ENCODE assay signal across 8 cellular contexts in genomic region chr9:127158995-127159801, GRCh38. TPM values are rescaled to one million over a fixed set of nuclear protein-coding genes. Genes with fewer than 3 reads are reported as not detected.
DNase-seq lines count a peak whose midpoint lies in the region; ATAC-seq and TF ChIP-seq lines count a peak whose summit lies in the region.

No MANE protein-coding gene starts in this region.

- intact Hi-C loops in HCT116 (cut with micrococcal nuclease), result no loop called here
- intact Hi-C loops in right cardiac atrium (cut with DNase I), result no loop called here
- intact Hi-C loops in gastrocnemius medialis (cut with DNase I; ENCODE audit: low total_unique reads), result loop anchor here (2.0 to 5.0 kb wide), 2 partner anchors 28 to 177 kb away; no protein-coding TSS in a partner anchor

- H4K20me1 ChIP-seq in HCT116 (ENCODE audit: insufficient read depth), result no peaks in the 10 kb centered on the region

- POLR2A ChIA-PET in HCT116 (lab: Charles Lee), result no interaction called here

- TF ChIP-seq CTCF in HCT116 (IDR thresholded peaks at IDR 0.05 in 2 of 3, conservative IDR thresholded peaks at IDR 0.05 in 1 of 3; ENCODE audit: borderline replicate concordance in 1 of 3, insufficient read depth in 1 of 3, low read depth in 2 of 3, low read length in 2 of 3), result 0 out of 6 replicates have a peak, but pooled peaks of 1 of the 3 experiments have one; percentile 10
- TF ChIP-seq CTCF in WI38 (IDR thresholded peaks at IDR 0.05; ENCODE audit: low read depth, low read length), result peak; percentile 26; the same call in 1 of the 2 replicates
- peak; percentile 25 to 50 (median 47) for TF ChIP-seq CTCF in gastrocnemius medialis (IDR thresholded peaks at IDR 0.05 in 4 of 5, conservative IDR thresholded peaks at IDR 0.05 in 1 of 5)

- no peaks in the 10 kb centered on the region for H3K9me2 ChIP-seq in HCT116 (ENCODE audit: insufficient read depth)

- H3K4me1 ChIP-seq in HCT116 (ENCODE audit: control insufficient read depth in 1 of 2, insufficient read depth in 2 of 2, low read length in 2 of 2), result peaks cover 7 to 20% of the 10 kb centered on the region in 2 experiments; a peak in 3 of 4 replicates
- peaks cover 4% of the 10 kb centered on the region for H3K4me1 ChIP-seq in right cardiac atrium (ENCODE audit: control insufficient read depth, insufficient read depth, low read length)
- H3K4me1 ChIP-seq in gastrocnemius medialis, result peaks cover 35 to 50% of the 10 kb centered on the region in 2 donors

- 69% methylated on average over 7 of the region's 7 CpGs for WGBS in right cardiac atrium

- H3K9me3 ChIP-seq in HCT116 (ENCODE audit: control insufficient read depth in 1 of 2, insufficient read depth in 1 of 2, low read depth in 1 of 2, low read length in 2 of 2) (no peaks in the 10 kb centered on the region), right cardiac atrium (ENCODE audit: control insufficient read depth, low read length) (no peaks in the 10 kb centered on the region), gastrocnemius medialis (no peaks in the 10 kb centered on the region), T-helper 17 cell (ENCODE audit: control insufficient read depth, low read length, poor library complexity, severe bottlenecking) (no peaks in the 10 kb centered on the region)

- H3K4me1 Mint-ChIP-seq in T-helper 17 cell, result peaks cover 25% of the 10 kb centered on the region

- H3K79me2 ChIP-seq in HCT116 (ENCODE audit: insufficient read depth, low read length), result no peaks in the 10 kb centered on the region

- no peak overlapping the region for H3K4me3 Mint-ChIP-seq in T-helper 17 cell

- TF ChIP-seq RAD21 in HCT116 (IDR thresholded peaks at IDR 0.05; ENCODE audit: low read depth), result peak; percentile 19; the same call in 1 of the 2 replicates

- H3K36me3 ChIP-seq in HCT116 (ENCODE audit: control insufficient read depth in 1 of 2, insufficient read depth in 2 of 2, low read length in 2 of 2), result no peaks in the 10 kb centered on the region
- H3K36me3 ChIP-seq in gastrocnemius medialis, result no peaks in the 10 kb centered on the region

- no TSS peak for BruUV-seq in HCT116 (replicated peaks; lab: Mats Ljungman, UMichigan)

- H2AFZ ChIP-seq in HCT116 (ENCODE audit: low read depth, low read length, poor library complexity, severe bottlenecking), result peak overlapping the region; percentile 27

- no peak overlapping the region for H3K9ac ChIP-seq in HCT116 (ENCODE audit: low read length)

- DNase-seq in HCT116 (ENCODE audit: low read depth, low spot score) (peak; percentile 35), right cardiac atrium (no peak), gastrocnemius medialis (peak; percentile 88 to 92), T-helper 17 cell (no peak), NCI-H1694 treated with DMSO at 0.1 percent for 48 hours (lab: John Stamatoyannopoulos, UW) (no peak), T-helper 9 cell (no peak)

- CTCF ChIA-PET in HCT116 (lab: Charles Lee), result interaction anchor here (1.0 kb wide), 1 partner anchor 194 kb away, joined by 3 read pairs; no protein-coding TSS in a partner anchor

- in situ Hi-C loops in gastrocnemius medialis (cut with MboI; ENCODE audit: low sequenced_read_pairs in 4 of 4), result no loop called here

- H3K4me2 ChIP-seq in HCT116 (ENCODE audit: low read length), result peak overlapping the region; percentile 42

- no peak overlapping the region for H3K27ac Mint-ChIP-seq in T-helper 17 cell

- H3K27ac ChIP-seq in HCT116 (ENCODE audit: low read depth, low read length), result no peak overlapping the region
- H3K27ac ChIP-seq in right cardiac atrium (ENCODE audit: low read length), result peak overlapping the region; percentile 23
- H3K27ac ChIP-seq in gastrocnemius medialis, result peak overlapping the region; percentile 62 to 77 (median 72)

- H3K4me3 ChIP-seq in HCT116 (replicated peaks in 1 of 2; ENCODE audit: low read depth in 1 of 2, low read length in 2 of 2), result no peak overlapping the region
- H3K4me3 ChIP-seq in WI38 (ENCODE audit: low read depth, low read length), result no peak overlapping the region
- no peak overlapping the region for H3K4me3 ChIP-seq in right cardiac atrium (ENCODE audit: low read length)
- no peak overlapping the region for H3K4me3 ChIP-seq in gastrocnemius medialis

- H3K27me3 Mint-ChIP-seq in T-helper 17 cell, result no peaks in the 10 kb centered on the region

- H3K36me3 Mint-ChIP-seq in T-helper 17 cell (ENCODE audit: low read depth), result peaks cover 3% of the 10 kb centered on the region

- ATAC-seq in HCT116 (peak; percentile 80), right cardiac atrium (peak in 1 of 2 donors; percentile 22), gastrocnemius medialis (peak; percentile 93 to 97), T-helper 17 cell (no peak), HG03159 (IDR thresholded peaks at IDR 0.05; ENCODE audit: unreplicated experiment) (no peak)

- RAD21 ChIA-PET in HCT116 (lab: Charles Lee; ENCODE audit: low non-redundant PET in 1 of 2, low total read pairs in 2 of 2, uncharacterized antibody in 2 of 2, unreplicated experiment in 2 of 2), result interaction anchor here in 1 of 2 experiments (0.6 kb wide), 1 partner anchor 39 kb away, joined by 3 read pairs; no protein-coding TSS in a partner anchor

- no peaks in the 10 kb centered on the region for H3K27me3 ChIP-seq in HCT116 (ENCODE audit: insufficient read depth, low read length)
- H3K27me3 ChIP-seq in right cardiac atrium (ENCODE audit: control insufficient read depth, insufficient read depth), result no peaks in the 10 kb centered on the region
- no peaks in the 10 kb centered on the region for H3K27me3 ChIP-seq in gastrocnemius medialis

- TF ChIP-seq POLR2A in HCT116 (IDR thresholded peaks at IDR 0.05; ENCODE audit: borderline replicate concordance, extremely low read depth, insufficient read depth, insufficient read length), result no peak
- TF ChIP-seq POLR2A in gastrocnemius medialis (IDR thresholded peaks at IDR 0.05), result peak; percentile 20 to 63

TF ChIP-seq in HCT116, 20 proteins besides CTCF, POLR2A, EP300 and RAD21:
- TF ChIP-seq POLR2AphosphoS5 (IDR thresholded peaks at IDR 0.05; ENCODE audit: low read depth, low read length) (0 out of 2 replicates have a peak, but pooled peaks have one; percentile 16), MAX (IDR thresholded peaks at IDR 0.05) (peak; percentile 98), CBX3 (IDR thresholded peaks at IDR 0.05; ENCODE audit: low read depth) (peak; percentile 82), SRF (IDR thresholded peaks at IDR 0.05; ENCODE audit: low read depth) (no peak), ZNF274 (IDR thresholded peaks at IDR 0.05; ENCODE audit: low read depth, low read length) (no peak), SP1 (IDR thresholded peaks at IDR 0.05; ENCODE audit: low read depth) (peak; percentile 31; the same call in 1 of the 2 replicates), EGR1 (IDR thresholded peaks at IDR 0.05; ENCODE audit: low read depth) (no peak), ZFX (IDR thresholded peaks at IDR 0.05) (no peak), FOSL1 (IDR thresholded peaks at IDR 0.05; ENCODE audit: low read depth) (no peak), CEBPB (IDR thresholded peaks at IDR 0.05; ENCODE audit: low read depth) (no peak)

RNA-seq across cellular contexts. Expression of gene ANGPTL2, which starts 36.8 kb away (rescaled TPM):
- total RNA-seq in HCT116 (2021; ENCODE audit: unreplicated experiment) (0.20 TPM), right cardiac atrium (10 to 100 TPM; 33.8 to 69.5 (median 47.2) TPM), gastrocnemius medialis (10 to 100 TPM in 3 of 4 donors, 1 to 10 TPM in 1; 9.1 to 48.3 (median 12.1) TPM), T-helper 17 cell (under 1 TPM in 1 of 2 donors, not detected in 1; 0.10 TPM)
- polyA plus RNA-seq in HCT116 (2012), result 0.01 and 0.04 TPM in 2 replicates
- 26.7 TPM for polyA plus RNA-seq in right cardiac atrium

Comparison
In these comparisons a context has a peak if more than half of its experiments do, and no peak if none do; other contexts are left out.
1. ATAC-seq: peak in HCT116 (single experiment) and gastrocnemius medialis (2 of 2); none in T-helper 17 cell (single experiment) and HG03159 (single experiment).
2. DNase-seq: peak in HCT116 (single experiment) and gastrocnemius medialis (2 of 2); none in right cardiac atrium (0 of 3), T-helper 17 cell (0 of 3), NCI-H1694 treated with DMSO at 0.1 percent for 48 hours (single experiment) and T-helper 9 cell (single experiment).